ENCODE assay signal across 29 cellular contexts in the genomic region with DNA sequence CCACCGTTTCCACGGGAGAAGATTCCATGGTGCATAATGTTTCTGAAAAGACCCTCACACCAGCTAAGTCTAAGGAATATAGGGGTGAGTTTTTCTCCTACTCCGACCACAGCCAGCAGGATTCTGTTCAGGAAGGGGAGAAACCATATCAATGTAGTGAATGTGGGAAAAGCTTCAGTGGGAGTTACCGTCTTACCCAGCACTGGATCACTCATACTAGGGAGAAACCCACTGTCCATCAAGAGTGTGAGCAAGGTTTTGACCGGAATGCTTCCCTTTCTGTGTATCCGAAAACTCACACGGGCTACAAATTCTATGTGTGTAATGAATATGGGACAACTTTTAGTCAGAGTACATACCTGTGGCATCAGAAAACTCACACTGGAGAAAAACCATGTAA.
"Had no signal": no experiment of that assay in that cellular context is flagged by ENCODE, and none has a peak within 500 bp of the region (broad histone marks: within the 10 kb centered on the region; RNA-seq: fewer than 3 reads in every experiment).

No MANE protein-coding gene starts in this region.

- H3K9ac ChIP-seq: neural progenitor cell, parathyroid adenoma had no signal

- H3K27ac ChIP-seq: esophagus muscularis mucosa, foreskin keratinocyte, heart right ventricle, left ventricle myocardium inferior, lower lobe of right lung, neural progenitor cell, parathyroid adenoma, right lobe of liver, suprapubic skin, thyroid gland, vagina had no signal

- H3K4me3 Mint-ChIP-seq: immature natural killer cell; mesothelial cell of epicardium; naive thymus-derived CD4-positive, alpha-beta T cell; nephron; neural progenitor cell; stimulated activated naive CD8-positive, alpha-beta T cell treated with anti-CD3 and anti-CD28 coated beads, Interleukin-15, amount 100 ng/mL, for 72 hours had no signal

- H3K4me1 ChIP-seq: foreskin keratinocyte, lower lobe of right lung, neural progenitor cell, parathyroid adenoma, right lobe of liver, suprapubic skin, thyroid gland, vagina had no signal

- H3K9me3 ChIP-seq: thyroid gland had no signal

- DNase-seq: cortex of kidney; foreskin keratinocyte; glutamatergic neuron; heart right ventricle; hypothalamus; immature natural killer cell; islet precursor cell; kidney glomerular epithelial cell; left colon; left ventricle myocardium inferior; lower lobe of right lung; mucosa of descending colon; naive thymus-derived CD4-positive, alpha-beta T cell; right lobe of liver; small intestine; stimulated activated CD4-positive, alpha-beta T cell treated with anti-CD3 and anti-CD28 coated beads, Interleukin-15, amount 100 ng/mL, for 24 hours; stimulated activated CD4-positive, alpha-beta T cell treated with anti-CD3 and anti-CD28 coated beads, Interleukin-2, amount 100 ng/mL, for 48 hours; stimulated activated naive CD4-positive, alpha-beta T cell; stimulated activated naive CD8-positive, alpha-beta T cell treated with anti-CD3 and anti-CD28 coated beads, Interleukin-15, amount 100 ng/mL, for 72 hours; thyroid gland; trophoblast cell had no signal

- H3K4me2 ChIP-seq: neural progenitor cell had no signal

- H3K4me1 Mint-ChIP-seq: mesothelial cell of epicardium, nephron, neural progenitor cell had no signal

- H3K27me3 ChIP-seq: esophagus muscularis mucosa, foreskin keratinocyte, heart right ventricle, neural progenitor cell, right lobe of liver, suprapubic skin, thyroid gland, vagina had no signal

- H2AFZ ChIP-seq: neural progenitor cell, parathyroid adenoma had no signal

- H3K79me2 ChIP-seq: parathyroid adenoma had no signal

- H3K27ac Mint-ChIP-seq: mesothelial cell of epicardium; nephron; neural progenitor cell; progenitor cell of endocrine pancreas; stimulated activated naive CD8-positive, alpha-beta T cell treated with anti-CD3 and anti-CD28 coated beads, Interleukin-15, amount 100 ng/mL, for 72 hours had no signal

- H3K4me3 ChIP-seq: esophagus muscularis mucosa, heart right ventricle, left ventricle myocardium inferior, lower lobe of right lung, mucosa of descending colon, neural progenitor cell, right lobe of liver, suprapubic skin, thyroid gland, vagina had no signal

- H3K27me3 Mint-ChIP-seq: naive thymus-derived CD4-positive, alpha-beta T cell; progenitor cell of endocrine pancreas; stimulated activated naive CD8-positive, alpha-beta T cell treated with anti-CD3 and anti-CD28 coated beads, Interleukin-15, amount 100 ng/mL, for 72 hours had no signal

- ATAC-seq: foreskin keratinocyte; heart right ventricle; left colon; lower lobe of right lung; mucosa of descending colon; naive thymus-derived CD4-positive, alpha-beta T cell; right lobe of liver; stimulated activated naive CD8-positive, alpha-beta T cell treated with anti-CD3 and anti-CD28 coated beads, Interleukin-15, amount 100 ng/mL, for 72 hours had no signal
